Comparison of ENCODE assay signal across 14 cellular contexts in the genomic region with DNA sequence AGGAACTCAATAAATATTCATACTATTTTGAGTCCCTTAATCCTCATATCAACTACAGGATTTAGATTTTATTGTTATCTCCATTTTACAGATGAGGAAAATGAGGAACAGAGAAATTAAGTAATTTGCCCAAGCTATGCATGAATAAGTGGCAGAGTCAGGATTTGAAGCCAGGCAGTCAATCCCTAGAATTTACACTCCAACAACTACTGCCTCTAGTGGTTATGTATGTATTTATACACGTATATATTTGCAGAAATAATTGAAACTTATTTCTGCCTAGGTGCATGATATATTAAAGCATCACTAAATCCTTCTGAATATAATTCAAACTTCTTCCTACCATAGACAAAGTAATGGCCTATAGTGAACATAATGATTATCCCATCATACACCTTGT.
DNase-seq lines count a peak whose midpoint lies in the region; ATAC-seq, FAIRE-seq and TF ChIP-seq lines count a peak whose summit lies in the region.
"Had no signal": no experiment of that assay in that cellular context is flagged by ENCODE, and none has a peak within 500 bp of the region (broad histone marks: within the 10 kb centered on the region; RNA-seq: fewer than 3 reads in every experiment).

No MANE protein-coding gene starts in this region.

- H3K36me3 ChIP-seq in KMS-11 (ENCODE audit: insufficient read depth) (no peaks in the 10 kb centered on the region), pancreas (no peaks in the 10 kb centered on the region)
- H3K36me3 ChIP-seq: adrenal gland, neutrophil had no signal

- no peaks in the 10 kb centered on the region for H3K79me2 ChIP-seq in KMS-11 (ENCODE audit: insufficient read depth, low read depth)

- H3K9me3 Mint-ChIP-seq in osteocyte (ENCODE audit: unreplicated experiment): no peaks in the 10 kb centered on the region

- TF ChIP-seq CTCF in KMS-11 (conservative IDR thresholded peaks at IDR 0.05; ENCODE audit: low read depth, low read length): peak; percentile 51
- TF ChIP-seq CTCF in VCaP (conservative IDR thresholded peaks at IDR 0.05): peak; percentile 21; the same call in 1 of the 2 replicates
- TF ChIP-seq CTCF in osteocyte (IDR thresholded peaks at IDR 0.05): peak; percentile 24
- TF ChIP-seq CTCF in pancreas (IDR thresholded peaks at IDR 0.05): no peak

- no peaks in the 10 kb centered on the region for H3K4me1 Mint-ChIP-seq in osteocyte (ENCODE audit: unreplicated experiment)
- H3K4me1 Mint-ChIP-seq: activated CD8-positive, alpha-beta memory T cell treated with anti-CD3 and anti-CD28 coated beads, Interleukin-2, amount 10 ng/mL, durations not matched to agents 7 days and 5 days had no signal

- no peaks in the 10 kb centered on the region for H3K36me3 Mint-ChIP-seq in osteocyte (ENCODE audit: unreplicated experiment)
- H3K36me3 Mint-ChIP-seq: activated CD8-positive, alpha-beta memory T cell treated with anti-CD3 and anti-CD28 coated beads, Interleukin-2, amount 10 ng/mL, durations not matched to agents 7 days and 5 days had no signal

- no peak overlapping the region for H3K4me3 Mint-ChIP-seq in osteocyte (ENCODE audit: unreplicated experiment)
- H3K4me3 Mint-ChIP-seq: activated CD8-positive, alpha-beta memory T cell treated with anti-CD3 and anti-CD28 coated beads, Interleukin-2, amount 10 ng/mL, durations not matched to agents 7 days and 5 days had no signal

- H2AFZ ChIP-seq in KMS-11 (ENCODE audit: low read depth): no peak overlapping the region

- ATAC-seq in pancreas: no peak
- ATAC-seq: activated CD8-positive, alpha-beta memory T cell treated with anti-CD3 and anti-CD28 coated beads, Interleukin-2, amount 10 ng/mL, durations not matched to agents 7 days and 5 days; heart right ventricle had no signal

- H3K9me3 ChIP-seq in pancreas: no peaks in the 10 kb centered on the region
- H3K9me3 ChIP-seq: adrenal gland, neutrophil had no signal

- H4K20me1 ChIP-seq in KMS-11 (ENCODE audit: insufficient read depth): no peaks in the 10 kb centered on the region

- no peak overlapping the region for H3K27ac Mint-ChIP-seq in osteocyte (ENCODE audit: unreplicated experiment)
- H3K27ac Mint-ChIP-seq: activated CD8-positive, alpha-beta memory T cell treated with anti-CD3 and anti-CD28 coated beads, Interleukin-2, amount 10 ng/mL, durations not matched to agents 7 days and 5 days had no signal

- H3K27ac ChIP-seq in KMS-11 (no peak overlapping the region), VCaP (no peak overlapping the region), pancreas (no peak overlapping the region)
- H3K27ac ChIP-seq: adrenal gland, neutrophil had no signal

- H3K4me3 ChIP-seq in KMS-11 (IDR thresholded peaks at IDR 0.05; ENCODE audit: insufficient read depth, low read depth, low read length): no peak overlapping the region
- H3K4me3 ChIP-seq in pancreas: no peak overlapping the region
- H3K4me3 ChIP-seq: adrenal gland, heart right ventricle had no signal

- 25 to 26% methylated on average over 1 of the region's 1 CpG for WGBS in pancreas, 2 donors

- DNase-seq in SIG-M5 treated with dmso at 0.1 percent for 504 hours (lab: John Stamatoyannopoulos, UW; ENCODE audit: unreplicated experiment) (peak; percentile 41), SIG-M5 (lab: John Stamatoyannopoulos, UW) (no peak), osteocyte (ENCODE audit: extremely low spot score, unreplicated experiment) (no peak), HTR-8/SVneo (ENCODE audit: insufficient read length, low spot score) (no peak), pancreas (no peak), hepatic stellate cell (ENCODE audit: low spot score) (no peak)
- DNase-seq: activated CD8-positive, alpha-beta memory T cell treated with anti-CD3 and anti-CD28 coated beads, Interleukin-2, amount 10 ng/mL, durations not matched to agents 7 days and 5 days; adrenal gland; heart right ventricle; NCI-H1436; T-helper 9 cell had no signal

- intact Hi-C loops in pancreas (cut with DNase I): no loop called here

- H3K4me2 ChIP-seq in KMS-11: no peak overlapping the region

- H3K27me3 Mint-ChIP-seq in osteocyte (ENCODE audit: unreplicated experiment): peaks cover 23% of the 10 kb centered on the region

- FAIRE-seq in HTR-8/SVneo (lab: Jason Lieb, UNC) (no peak), pancreas (lab: Jason Lieb, UNC) (no peak)

- H3K4me1 ChIP-seq in KMS-11 (ENCODE audit: low read depth, poor library complexity, severe bottlenecking) (no peaks in the 10 kb centered on the region), pancreas (no peaks in the 10 kb centered on the region)
- H3K4me1 ChIP-seq: adrenal gland had no signal

- H3K9ac ChIP-seq in KMS-11: no peak overlapping the region

- H3K27me3 ChIP-seq in KMS-11 (ENCODE audit: insufficient read depth, low read depth) (no peaks in the 10 kb centered on the region), pancreas (no peaks in the 10 kb centered on the region)
- H3K27me3 ChIP-seq: adrenal gland, heart right ventricle, neutrophil had no signal

Comparison
In these comparisons a context has a peak if more than half of its experiments do, and no peak if none do; other contexts are left out.
1. CTCF ChIP-seq: peak in KMS-11 (single experiment), VCaP (single experiment) and osteocyte (single experiment); none in pancreas (0 of 4).